In the genomic region with DNA sequence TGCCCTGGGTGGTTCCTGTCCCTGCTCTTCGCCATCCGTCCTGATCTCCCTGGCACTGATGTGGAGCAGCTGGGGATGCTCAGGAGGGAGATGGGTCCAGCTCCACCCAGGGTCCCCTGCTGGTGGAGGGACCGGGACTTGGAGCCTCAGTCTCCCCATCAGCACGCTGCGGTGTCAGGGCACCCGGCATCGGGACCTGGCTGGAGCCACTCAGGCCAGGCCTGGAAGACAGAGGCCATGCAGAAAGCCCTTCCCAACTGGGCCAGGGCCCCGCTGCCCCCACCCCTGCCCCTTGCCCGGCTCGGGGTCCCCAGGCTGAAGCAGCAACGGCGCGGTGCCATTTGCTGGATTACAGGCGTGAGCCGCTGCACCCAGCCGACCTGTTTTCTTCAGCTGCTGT, we compare ENCODE assay signal across 39 cellular contexts. TPM values are rescaled to one million over a fixed set of nuclear protein-coding genes. Genes with fewer than 3 reads are reported as not detected.
"Had no signal": no experiment of that assay in that cellular context is flagged by ENCODE, and none has a peak within 500 bp of the region (broad histone marks: within the 10 kb centered on the region; RNA-seq: fewer than 3 reads in every experiment).

No MANE protein-coding gene starts in this region.

- DNase-seq: activated B cell treated with CpG ODN at 0.5 μM for 24 hours; activated CD4-positive, alpha-beta memory T cell treated with anti-CD3 and anti-CD28 coated beads for 36 hours; activated CD4-positive, alpha-beta T cell treated with anti-CD3 and anti-CD28 coated beads for 4 hours; activated CD4-positive, alpha-beta T cell treated with anti-CD3 and anti-CD28 coated beads, Interleukin-2, amount 10 ng/mL, durations not matched to agents 24 days and 14 days; activated CD4-positive, alpha-beta T cell treated with anti-CD3 and anti-CD28 coated beads, Interleukin-2, amount 50 U/mL, for 1 hour; activated CD4-positive, alpha-beta T cell treated with anti-CD3 and anti-CD28 coated beads, Interleukin-2, amount 50 U/mL, for 4 hours; activated CD4-positive, CD25-positive, alpha-beta regulatory T cell treated with anti-CD3 and anti-CD28 coated beads, Interleukin-2, amount 50 U/mL, for 72 hours; activated CD8-positive, alpha-beta memory T cell treated with anti-CD3 and anti-CD28 coated beads, Interleukin-2, amount 50 U/mL, for 4 hours; activated CD8-positive, alpha-beta T cell treated with anti-CD3 and anti-CD28 coated beads for 36 hours; activated effector memory CD4-positive, alpha-beta T cell treated with anti-CD3 and anti-CD28 coated beads, Interleukin-2, amount 50 U/mL, for 16 hours; activated gamma-delta T cell treated with Interleukin-2 at 50 U/mL for 16 hours; activated naive CD4-positive, alpha-beta T cell; activated naive CD4-positive, alpha-beta T cell treated with anti-CD3 and anti-CD28 coated beads for 36 hours; activated naive CD4-positive, alpha-beta T cell treated with anti-CD3 and anti-CD28 coated beads, Interleukin-2, amount 50 U/mL, for 16 hours; activated naive CD8-positive, alpha-beta T cell treated with anti-CD3 and anti-CD28 coated beads for 36 hours; activated T-cell treated with anti-CD3 and anti-CD28 coated beads for 4 hours; activated T-cell treated with anti-CD3 and anti-CD28 coated beads, Interleukin-2, amount 50 U/mL, for 1 hour; activated T-cell treated with anti-CD3 and anti-CD28 coated beads, Interleukin-2, amount 50 U/mL, for 4 hours; activated T-cell treated with anti-CD3 and anti-CD28 coated beads, Interleukin-2, amount 50 U/mL, for 72 hours; adrenal gland; amniotic stem cell; body of pancreas; brain microvascular endothelial cell; central memory CD4-positive, alpha-beta T cell; T-cell; T-helper 2 cell; T-helper 9 cell had no signal

- ATAC-seq: activated CD8-positive, alpha-beta T cell treated with anti-CD3 and anti-CD28 coated beads for 36 hours; activated naive CD4-positive, alpha-beta T cell treated with anti-CD3 and anti-CD28 coated beads, Interleukin-2, amount 50 U/mL, for 72 hours; activated T-cell treated with anti-CD3 and anti-CD28 coated beads, Interleukin-2, amount 50 U/mL, for 4 hours; activated T-cell treated with anti-CD3 and anti-CD28 coated beads, Interleukin-2, amount 50 U/mL, for 72 hours; activated T-helper 17 cell treated with anti-CD3 and anti-CD28 coated beads, Interleukin-2, amount 50 U/mL, for 72 hours; body of pancreas; T-cell had no signal

- H3K9me3 ChIP-seq: adrenal gland, body of pancreas, breast epithelium had no signal

- H3K36me3 ChIP-seq: adrenal gland, brain microvascular endothelial cell had no signal

- H3K27ac Mint-ChIP-seq: activated B cell treated with CpG ODN at 0.5 μM for 24 hours; activated CD4-positive, alpha-beta memory T cell treated with anti-CD3 and anti-CD28 coated beads for 36 hours; activated CD4-positive, alpha-beta T cell treated with anti-CD3 and anti-CD28 coated beads, Interleukin-2, amount 10 ng/mL, durations not matched to agents 24 days and 14 days; activated CD8-positive, alpha-beta T cell treated with anti-CD3 and anti-CD28 coated beads for 36 hours; activated naive CD4-positive, alpha-beta T cell treated with anti-CD3 and anti-CD28 coated beads for 36 hours; activated naive CD4-positive, alpha-beta T cell treated with anti-CD3 and anti-CD28 coated beads, Interleukin-2, amount 50 U/mL, for 72 hours; activated naive CD8-positive, alpha-beta T cell treated with anti-CD3 and anti-CD28 coated beads for 36 hours; activated T-cell treated with anti-CD3 and anti-CD28 coated beads, Interleukin-2, amount 50 U/mL, for 72 hours; activated T-helper 1 cell treated with anti-CD3 and anti-CD28 coated beads, Interleukin-12 subunit alpha, Interleukin-12 subunit beta, Interleukin-2, Interleukin-4 antibody, amounts not matched to agents 30 ng/mL and 10 ng/mL and 1 ng/mL, durations not matched to agents 14 hours and 24 hours and 36 hours; activated T-helper 17 cell treated with anti-CD3 and anti-CD28 coated beads, Interleukin-2, amount 50 U/mL, for 72 hours; T-cell; T-helper 1 cell treated with Interleukin-12 subunit alpha and Interleukin-12 subunit beta and Interleukin-4 antibody, amounts not matched to agents 30 μg/mL and 1 μg/mL, for 36 hours had no signal

- H3K4me3 Mint-ChIP-seq: activated B cell treated with CpG ODN at 0.5 μM for 24 hours; activated CD4-positive, alpha-beta memory T cell treated with anti-CD3 and anti-CD28 coated beads for 36 hours; activated CD4-positive, alpha-beta T cell treated with anti-CD3 and anti-CD28 coated beads, Interleukin-2, amount 10 ng/mL, durations not matched to agents 24 days and 14 days; activated CD8-positive, alpha-beta T cell treated with anti-CD3 and anti-CD28 coated beads for 36 hours; activated naive CD4-positive, alpha-beta T cell treated with anti-CD3 and anti-CD28 coated beads for 36 hours; activated naive CD8-positive, alpha-beta T cell treated with anti-CD3 and anti-CD28 coated beads for 36 hours; activated T-cell treated with anti-CD3 and anti-CD28 coated beads, Interleukin-2, amount 50 U/mL, for 4 hours; activated T-cell treated with anti-CD3 and anti-CD28 coated beads, Interleukin-2, amount 50 U/mL, for 72 hours; activated T-helper 1 cell treated with anti-CD3 and anti-CD28 coated beads, Interleukin-12 subunit alpha, Interleukin-12 subunit beta, Interleukin-2, Interleukin-4 antibody, amounts not matched to agents 30 ng/mL and 10 ng/mL and 1 ng/mL, durations not matched to agents 14 hours and 24 hours and 36 hours; activated T-helper 17 cell treated with anti-CD3 and anti-CD28 coated beads, Interleukin-2, amount 50 U/mL, for 72 hours; T-cell; T-helper 1 cell treated with Interleukin-12 subunit alpha and Interleukin-12 subunit beta and Interleukin-4 antibody, amounts not matched to agents 30 μg/mL and 1 μg/mL, for 36 hours; T-helper 2 cell treated with Interferon-gamma antibody and Interleukin-4, amounts not matched to agents 5 μg/mL and 100 μg/mL, for 36 hours had no signal

- H3K27me3 Mint-ChIP-seq: activated B cell treated with CpG ODN at 0.5 μM for 24 hours; activated CD4-positive, alpha-beta memory T cell treated with anti-CD3 and anti-CD28 coated beads for 36 hours; activated CD4-positive, alpha-beta T cell treated with anti-CD3 and anti-CD28 coated beads, Interleukin-2, amount 10 ng/mL, durations not matched to agents 24 days and 14 days; activated CD8-positive, alpha-beta T cell treated with anti-CD3 and anti-CD28 coated beads for 36 hours; activated naive CD8-positive, alpha-beta T cell treated with anti-CD3 and anti-CD28 coated beads for 36 hours; activated T-helper 17 cell treated with anti-CD3 and anti-CD28 coated beads, Interleukin-2, amount 50 U/mL, for 72 hours; T-cell had no signal

- H3K4me3 ChIP-seq: adrenal gland, body of pancreas, breast epithelium had no signal

- H3K27ac ChIP-seq: adrenal gland, body of pancreas, brain microvascular endothelial cell, breast epithelium, VCaP had no signal

- H3K9me3 Mint-ChIP-seq: activated B cell treated with CpG ODN at 0.5 μM for 24 hours; activated CD4-positive, alpha-beta T cell treated with anti-CD3 and anti-CD28 coated beads, Interleukin-2, amount 10 ng/mL, durations not matched to agents 24 days and 14 days; activated T-cell treated with anti-CD3 and anti-CD28 coated beads, Interleukin-2, amount 50 U/mL, for 4 hours; activated T-cell treated with anti-CD3 and anti-CD28 coated beads, Interleukin-2, amount 50 U/mL, for 72 hours; activated T-helper 17 cell treated with anti-CD3 and anti-CD28 coated beads, Interleukin-2, amount 50 U/mL, for 72 hours; T-cell had no signal

- H3K4me1 ChIP-seq: adrenal gland, body of pancreas, breast epithelium had no signal

- FAIRE-seq: astrocyte, TTC549 had no signal

- H3K4me1 Mint-ChIP-seq: activated naive CD8-positive, alpha-beta T cell treated with anti-CD3 and anti-CD28 coated beads for 36 hours had no signal

- H3K27me3 ChIP-seq: adrenal gland, body of pancreas, brain microvascular endothelial cell, breast epithelium had no signal

RNA-seq across cellular contexts. Expression of gene ENTPD8, which starts 58.3 kb away (rescaled TPM):
- total RNA-seq: activated B cell treated with CpG ODN at 0.5 μM for 24 hours; activated CD4-positive, alpha-beta memory T cell treated with anti-CD3 and anti-CD28 coated beads for 36 hours; activated CD4-positive, alpha-beta T cell treated with anti-CD3 and anti-CD28 coated beads, Interleukin-2, amount 10 ng/mL, durations not matched to agents 24 days and 14 days; activated CD8-positive, alpha-beta memory T cell treated with anti-CD3 and anti-CD28 coated beads for 36 hours; activated CD8-positive, alpha-beta T cell treated with anti-CD3 and anti-CD28 coated beads for 36 hours; activated naive CD4-positive, alpha-beta T cell treated with anti-CD3 and anti-CD28 coated beads for 36 hours; activated naive CD4-positive, alpha-beta T cell treated with anti-CD3 and anti-CD28 coated beads, Interleukin-2, amount 50 U/mL, for 72 hours; activated naive CD8-positive, alpha-beta T cell treated with anti-CD3 and anti-CD28 coated beads for 36 hours; activated T-cell treated with anti-CD3 and anti-CD28 coated beads, Interleukin-2, amount 50 U/mL, for 4 hours; activated T-cell treated with anti-CD3 and anti-CD28 coated beads, Interleukin-2, amount 50 U/mL, for 72 hours; activated T-helper 1 cell treated with anti-CD3 and anti-CD28 coated beads, Interleukin-12 subunit alpha, Interleukin-12 subunit beta, Interleukin-2, Interleukin-4 antibody, amounts not matched to agents 30 ng/mL and 10 ng/mL and 1 ng/mL, durations not matched to agents 14 hours and 24 hours and 36 hours; activated T-helper 17 cell treated with anti-CD3 and anti-CD28 coated beads, Interleukin-2, amount 50 U/mL, for 72 hours; aorta; cardiac septum; T-cell had no signal
